In the genomic region with DNA sequence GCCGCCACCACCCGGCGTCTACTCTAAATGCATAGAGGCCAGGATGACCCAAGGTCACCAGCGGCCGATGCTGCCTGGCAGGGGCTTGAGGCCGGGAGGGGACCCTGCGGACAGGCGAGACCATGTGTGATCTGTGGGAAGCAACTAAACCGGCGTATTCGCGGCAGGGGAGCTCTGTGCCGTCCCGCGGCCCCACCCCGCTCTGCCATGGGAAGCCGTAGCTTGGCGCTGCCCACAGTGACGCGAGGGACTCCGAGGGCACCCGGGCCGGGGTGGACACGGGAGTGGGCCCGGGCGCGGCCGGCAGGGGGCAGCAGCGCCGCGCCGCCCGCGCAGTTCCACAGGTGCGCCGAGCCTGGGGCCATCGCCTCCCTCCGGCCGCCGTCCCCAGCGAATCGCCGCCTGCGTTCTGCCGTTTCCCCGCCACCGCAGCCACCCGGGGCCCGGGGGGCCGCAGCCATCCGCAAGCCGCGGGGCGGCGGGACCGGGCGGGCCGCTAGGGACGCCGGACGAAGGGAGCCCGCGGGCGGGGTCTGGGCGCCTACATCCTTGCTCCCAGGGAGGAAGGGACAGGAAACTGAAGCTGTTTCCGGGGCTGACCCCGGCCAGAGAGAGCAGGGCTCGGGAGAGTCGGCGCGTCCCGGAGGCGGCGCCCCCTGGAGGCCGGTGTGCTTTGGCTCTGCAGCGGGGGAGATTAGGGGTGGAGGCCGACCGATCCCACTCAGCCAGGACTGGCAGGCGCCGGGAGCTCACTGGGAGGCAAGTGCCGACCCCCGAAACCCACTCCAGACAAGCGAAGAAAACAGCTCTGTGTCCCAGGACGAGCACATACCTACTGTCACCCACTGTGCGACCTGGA, we compare ENCODE assay signal across 8 cellular contexts. TPM values are rescaled to one million over a fixed set of nuclear protein-coding genes. Genes with fewer than 3 reads are reported as not detected.
DNase-seq lines count a peak whose midpoint lies in the region; ATAC-seq, FAIRE-seq and TF ChIP-seq lines count a peak whose summit lies in the region.

No MANE protein-coding gene starts in this region.

- ATAC-seq in GM19397 (IDR thresholded peaks at IDR 0.05; ENCODE audit: unreplicated experiment) (peak; percentile 94), HG03558 (IDR thresholded peaks at IDR 0.05; ENCODE audit: extremely low read depth, unreplicated experiment) (peak; percentile 83)

- H2AFZ ChIP-seq in H1 (ENCODE audit: low read length): peak overlapping the region; percentile 37

- peak overlapping the region; percentile 86 for H4K5ac ChIP-seq in H1 (ENCODE audit: insufficient read length, low read depth, low read length)

- no peaks in the 10 kb centered on the region for H3K79me2 ChIP-seq in H1 (ENCODE audit: control insufficient read depth in 1 of 2, insufficient read depth in 2 of 2, low read length in 2 of 2)

- H2BK12ac ChIP-seq in H1 (ENCODE audit: low read depth, low read length): peak overlapping the region; percentile 84; the same call in 1 of the 2 replicates

- no peak for FAIRE-seq in H1 (lab: Jason Lieb, UNC)

- peaks cover 2% of the 10 kb centered on the region; the same call in 1 of the 2 replicates for H3K23me2 ChIP-seq in H1 (ENCODE audit: low read depth, low read length)

- peak overlapping the region; percentile 78 for H3K18ac ChIP-seq in H1 (ENCODE audit: extremely low read depth, low read length)

- H3K36me3 ChIP-seq in H1 (ENCODE audit: control insufficient read depth in 2 of 4, insufficient read depth in 4 of 4, low read length in 3 of 4) (no peaks in the 10 kb centered on the region), mesodermal cell (ENCODE audit: control insufficient read depth, insufficient read depth, low read length) (no peaks in the 10 kb centered on the region)

- peak; percentile 2 to 29; a peak in 1 of 3 replicates for TF ChIP-seq EP300 in H1 (IDR thresholded peaks at IDR 0.05; ENCODE audit: borderline replicate concordance in 1 of 2, low read depth in 2 of 2, low read length in 2 of 2)

- TF ChIP-seq CTCF in H1 (IDR thresholded peaks at IDR 0.05; ENCODE audit: control extremely low read depth in 1 of 3, insufficient read depth in 1 of 3, low read depth in 1 of 3, low read length in 3 of 3): peak; percentile 81 to 92 (median 83)

- peak overlapping the region; percentile 30 for H3K56ac ChIP-seq in H1 (replicated peaks; ENCODE audit: insufficient read length, low read depth, low read length)

- no peaks in the 10 kb centered on the region for H3K27me3 ChIP-seq in H1 (replicated peaks in 1 of 4; ENCODE audit: control insufficient read depth in 3 of 4, extremely low read depth in 1 of 4, insufficient read depth in 3 of 4, low read length in 3 of 4)

- CTCF ChIA-PET in H1 (lab: Charles Lee; ENCODE audit: partially characterized antibody): interaction anchor here (0.6 to 8.7 kb wide), 77 partner anchors 9 to 690 kb away, joined by 3 to 94 read pairs (median 6); a partner anchor contains a TSS

- no peak overlapping the region; the same call in 1 of the 2 replicates for H2BK15ac ChIP-seq in H1 (ENCODE audit: low read length)

- POLR2A ChIA-PET in H1 (lab: Charles Lee; ENCODE audit: partially characterized antibody): interaction anchor here (0.7 to 2.9 kb wide), 22 partner anchors 8 to 199 kb away, joined by 3 to 17 read pairs (median 5); a partner anchor contains a TSS

- H3K4me3 ChIP-seq in H1 (ENCODE audit: extremely low read depth in 1 of 4, insufficient read depth in 2 of 4, low read depth in 3 of 4, low read length in 4 of 4) (peak overlapping the region; percentile 39 to 69 (median 60)), mesodermal cell (ENCODE audit: extremely low read depth, insufficient read depth, low read length, poor library complexity, severe bottlenecking) (peak overlapping the region; percentile 57)

- peaks cover 0 to 11% (median 5%) of the 10 kb centered on the region in 4 experiments; a peak in 5 of 7 replicates for H3K4me1 ChIP-seq in H1 (replicated peaks in 1 of 4; ENCODE audit: control insufficient read depth in 3 of 4, insufficient read depth in 4 of 4, low read length in 3 of 4)
- H3K4me1 ChIP-seq in mesodermal cell (ENCODE audit: control insufficient read depth, insufficient read depth, low read length, poor library complexity, severe bottlenecking): no peaks in the 10 kb centered on the region

- no peak overlapping the region for H3K14ac ChIP-seq in H1 (ENCODE audit: insufficient read length)

- H4K8ac ChIP-seq in H1 (ENCODE audit: extremely low read depth, insufficient read depth, low read length): peak overlapping the region; percentile 92

- H3K23ac ChIP-seq in H1 (ENCODE audit: insufficient read length): no peak overlapping the region

- H3K9me3 ChIP-seq in H1 (ENCODE audit: insufficient read depth in 2 of 2, low read depth in 1 of 2, low read length in 1 of 2): no peaks in the 10 kb centered on the region
- H3K9me3 ChIP-seq in mesodermal cell (ENCODE audit: control insufficient read depth, low read length): no peaks in the 10 kb centered on the region

- whole genome bisulfite sequencing in H1 (ENCODE audit: extremely low coverage in 1 of 2, insufficient coverage in 1 of 2, insufficient read length in 1 of 2, insufficient replicate concordance in 2 of 2, low coverage in 1 of 2, low lambda C conversion rate in 2 of 2, missing lambda C conversion rate in 1 of 2), 2 experiments: 6% methylated on average over 51 of the region's 85 CpGs; no CpG with 5 or more reads in 1 of the 2 experiments
- WGBS in mesodermal cell (ENCODE audit: insufficient coverage in 2 of 2), 2 experiments: 1 to 3% methylated on average over 57 to 69 of the region's 85 CpGs

- no peak overlapping the region for H2BK120ac ChIP-seq in H1 (replicated peaks; ENCODE audit: low read depth, low read length)

- H3K4me2 ChIP-seq in H1 (ENCODE audit: insufficient read depth in 1 of 2, low read depth in 2 of 2, low read length in 2 of 2): peak overlapping the region; percentile 37 to 72

- H3K4ac ChIP-seq in H1 (replicated peaks; ENCODE audit: insufficient read length, low read depth, low read length): no peak overlapping the region

- H4K91ac ChIP-seq in H1 (replicated peaks; ENCODE audit: insufficient read length, low read length): peak overlapping the region; percentile 85

- H4K20me1 ChIP-seq in H1 (replicated peaks in 1 of 2; ENCODE audit: control insufficient read depth in 1 of 2, insufficient read depth in 2 of 2, low read length in 2 of 2): no peaks in the 10 kb centered on the region

- TF ChIP-seq POLR2A in H1 (IDR thresholded peaks at IDR 0.05; ENCODE audit: control extremely low read depth in 1 of 2, low read depth in 2 of 2, low read length in 2 of 2): peak in 1 of 2 experiments; percentile 75; a peak in 2 of 3 replicates

- peak overlapping the region; percentile 90; the same call in 1 of the 2 replicates for H2BK5ac ChIP-seq in H1 (ENCODE audit: low read depth, low read length)

- no peak overlapping the region for H2BK20ac ChIP-seq in H1 (ENCODE audit: low read length)

- peak overlapping the region in 2 of 4 experiments; percentile 54 to 56; a peak in 4 of 7 replicates for H3K9ac ChIP-seq in H1 (replicated peaks in 1 of 4; ENCODE audit: extremely low read depth in 1 of 4, low read depth in 3 of 4, low read length in 3 of 4)

- DNase-seq in CMK (ENCODE audit: low read depth) (peak; percentile 61), NCI-H748 (lab: John Stamatoyannopoulos, UW; ENCODE audit: unreplicated experiment) (peak; percentile 86), H1 (ENCODE audit: low read depth in 1 of 2, low spot score in 2 of 2) (peak; percentile 79 to 97)
- peak; percentile 95 for DNase-seq in activated CD8-positive, alpha-beta memory T cell treated with anti-CD3 and anti-CD28 coated beads for 24 hours
- DNase-seq in stimulated activated CD8-positive, alpha-beta memory T cell treated with anti-CD3 and anti-CD28 coated beads, Interleukin-15, amount 100 ng/mL, for 1 hour (ENCODE audit: low read depth): peak; percentile 60

- no peaks in the 10 kb centered on the region for H3K79me1 ChIP-seq in H1 (ENCODE audit: low read depth, low read length)

- H2AK5ac ChIP-seq in H1 (ENCODE audit: low read depth, low read length): no peak overlapping the region; the same call in 1 of the 2 replicates

- peak; percentile 58 to 74 for TF ChIP-seq RAD21 in H1 (IDR thresholded peaks at IDR 0.05 in 1 of 2, conservative IDR thresholded peaks at IDR 0.05 in 1 of 2; ENCODE audit: low read depth in 2 of 2, low read length in 2 of 2)

- peak overlapping the region; percentile 41; the same call in 1 of the 2 replicates for H3K27ac ChIP-seq in H1 (ENCODE audit: low read depth, low read length)
- peak overlapping the region; percentile 90 for H3K27ac ChIP-seq in mesodermal cell (ENCODE audit: low read depth, low read length, severe bottlenecking)

RNA-seq across cellular contexts. Expression of a gene that starts 12.5 kb away (rescaled TPM):
- total RNA-seq in H1 (2021; fragmentation: NEBNext Ultra II Directional; extraction: Animal tissue kit (Norgen Biotek cat#: 25700)): 68.3 and 69.3 TPM in 2 replicates
- 123 and 147 TPM in 2 replicates for polyA plus RNA-seq in H1 (2011; rRNA removed)
- 121 TPM for polyA plus RNA-seq in H1 (2011; cell fraction: cytosol; rRNA removed)
- polyA plus RNA-seq in H1 (2011; cell fraction: nucleus; rRNA removed): 165 TPM
- 62.7 to 92.1 TPM (median 86.3 TPM) in 4 replicates for polyA plus RNA-seq in H1 (2012, experiment 1 of 2)
- 63.8 TPM for polyA plus RNA-seq in H1 (2012, experiment 2 of 2)
- polyA plus RNA-seq in H1 (2013, experiment 1 of 2): 48.6 TPM
- 47.6 TPM for polyA plus RNA-seq in H1 (2013, experiment 2 of 2)
- polyA minus RNA-seq in H1 (2011; rRNA and poly(A)+ RNA removed): 31.1 and 42.4 TPM in 2 replicates
- 43.2 TPM for polyA minus RNA-seq in H1 (2011; cell fraction: cytosol; rRNA and poly(A)+ RNA removed)
- polyA minus RNA-seq in H1 (2011; cell fraction: nucleus; rRNA and poly(A)+ RNA removed): 37.5 TPM
- polyA plus RNA-seq in mesodermal cell (2013, experiment 1 of 2): 31.0 TPM
- polyA plus RNA-seq in mesodermal cell (2013, experiment 2 of 2): 25.1 TPM

RNA-seq across cellular contexts. Expression of a gene that starts 47.7 kb away (rescaled TPM):
- 31.5 and 35.6 TPM in 2 replicates for total RNA-seq in H1 (2021; fragmentation: NEBNext Ultra II Directional; extraction: Animal tissue kit (Norgen Biotek cat#: 25700))
- 42.2 and 47.9 TPM in 2 replicates for polyA plus RNA-seq in H1 (2011; rRNA removed)
- polyA plus RNA-seq in H1 (2011; cell fraction: cytosol; rRNA removed): 21.6 TPM
- polyA plus RNA-seq in H1 (2011; cell fraction: nucleus; rRNA removed): 29.1 TPM
- 26.6 to 35.8 TPM (median 31.6 TPM) in 4 replicates for polyA plus RNA-seq in H1 (2012, experiment 1 of 2)
- polyA plus RNA-seq in H1 (2012, experiment 2 of 2): 26.0 TPM
- polyA plus RNA-seq in H1 (2013, experiment 1 of 2): 23.4 TPM
- polyA plus RNA-seq in H1 (2013, experiment 2 of 2): 23.6 TPM
- 27.1 and 28.3 TPM in 2 replicates for polyA minus RNA-seq in H1 (2011; rRNA and poly(A)+ RNA removed)
- 15.7 TPM for polyA minus RNA-seq in H1 (2011; cell fraction: cytosol; rRNA and poly(A)+ RNA removed)
- 14.6 TPM for polyA minus RNA-seq in H1 (2011; cell fraction: nucleus; rRNA and poly(A)+ RNA removed)
- polyA plus RNA-seq in mesodermal cell (2013, experiment 1 of 2): 5.5 TPM
- polyA plus RNA-seq in mesodermal cell (2013, experiment 2 of 2): 4.5 TPM

RNA-seq across cellular contexts. Expression of a gene that starts 50.4 kb away (rescaled TPM):
- total RNA-seq in H1 (2021; fragmentation: NEBNext Ultra II Directional; extraction: Animal tissue kit (Norgen Biotek cat#: 25700)): 6.7 and 6.9 TPM in 2 replicates
- 4.3 and 4.9 TPM in 2 replicates for polyA plus RNA-seq in H1 (2011; rRNA removed)
- polyA plus RNA-seq in H1 (2011; cell fraction: cytosol; rRNA removed): 2.8 TPM
- polyA plus RNA-seq in H1 (2011; cell fraction: nucleus; rRNA removed): 4.8 TPM
- 5.9 to 7.5 TPM (median 6.1 TPM) in 4 replicates for polyA plus RNA-seq in H1 (2012, experiment 1 of 2)
- polyA plus RNA-seq in H1 (2012, experiment 2 of 2): 7.4 TPM
- polyA plus RNA-seq in H1 (2013, experiment 1 of 2): 7.1 TPM
- polyA plus RNA-seq in H1 (2013, experiment 2 of 2): 8.0 TPM
- polyA minus RNA-seq in H1 (2011; rRNA and poly(A)+ RNA removed): 4.7 and 6.0 TPM in 2 replicates
- 3.7 TPM for polyA minus RNA-seq in H1 (2011; cell fraction: cytosol; rRNA and poly(A)+ RNA removed)
- 3.5 TPM for polyA minus RNA-seq in H1 (2011; cell fraction: nucleus; rRNA and poly(A)+ RNA removed)
- polyA plus RNA-seq in mesodermal cell (2013, experiment 1 of 2): 4.0 TPM
- polyA plus RNA-seq in mesodermal cell (2013, experiment 2 of 2): 3.1 TPM

Comparison
In these comparisons a context has a peak if more than half of its experiments do, and no peak if none do; other contexts are left out.
1. Peak in every context shown above with its lines: DNase-seq, ATAC-seq, H3K4me3 ChIP-seq and H3K27ac ChIP-seq.